Comparison of ENCODE assay signal across 19 cellular contexts in the genomic region with DNA sequence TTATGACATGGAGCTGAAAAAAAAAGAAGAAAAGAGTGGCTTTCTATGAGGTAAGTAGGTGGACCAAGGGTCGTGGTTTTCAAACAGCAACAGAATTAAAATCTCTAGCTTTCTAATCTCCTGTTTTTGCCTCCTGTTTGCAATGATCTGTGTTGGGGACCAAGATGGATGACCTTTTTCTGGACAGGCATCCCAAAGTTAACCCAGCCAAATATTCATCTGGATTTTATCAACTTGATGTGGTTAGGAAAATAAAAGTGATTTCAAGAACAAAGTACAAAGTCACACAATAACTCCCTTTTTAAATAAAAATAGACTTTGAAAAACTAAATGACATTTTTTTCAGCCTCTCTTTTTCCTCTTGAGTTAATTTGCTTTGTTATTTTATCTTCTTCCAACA.
A peak's percentile ranks its signal among the peaks of the same experiment; 100 is the strongest.
DNase-seq lines count a peak whose midpoint lies in the region; ATAC-seq and TF ChIP-seq lines count a peak whose summit lies in the region.
"Had no signal": no experiment of that assay in that cellular context is flagged by ENCODE, and none has a peak within 500 bp of the region (broad histone marks: within the 10 kb centered on the region; RNA-seq: fewer than 3 reads in every experiment).

No MANE protein-coding gene starts in this region.

- H3K9ac ChIP-seq in mammary epithelial cell (ENCODE audit: insufficient read depth, low read length) = peak overlapping the region; percentile 27

- TF ChIP-seq POLR2A in breast epithelium (IDR thresholded peaks at IDR 0.05) = no peak
- TF ChIP-seq POLR2A in right lobe of liver (IDR thresholded peaks at IDR 0.05) = no peak

- H3K4me2 ChIP-seq in mammary epithelial cell (ENCODE audit: insufficient read depth, low read depth, low read length) = peak overlapping the region; percentile 45

- no peak for DNase-seq in breast epithelium (ENCODE audit: low spot score in 2 of 2)
- DNase-seq in MCF 10A (ENCODE audit: unreplicated experiment) = no peak
- no peak for DNase-seq in mammary epithelial cell
- no peak for DNase-seq in right lobe of liver
- no peak for DNase-seq in activated T-cell treated with anti-CD3 and anti-CD28 coated beads for 4 hours
- DNase-seq in BE2C = no peak
- DNase-seq in islet precursor cell = no peak
- no peak for DNase-seq in activated CD4-positive, alpha-beta T cell treated with anti-CD3 and anti-CD28 coated beads, Interleukin-2, amount 10 ng/mL, durations not matched to agents 7 days and 5 days
- DNase-seq: 8988T; CD4-positive, alpha-beta T cell; DMS79; GOT3; NCI-H1105 treated with DMSO at 0.1 percent for 48 hours; NCI-H1694; NCI-H510A; NCI-H774 had no signal

- no peaks in the 10 kb centered on the region for H3K36me3 Mint-ChIP-seq in MCF 10A (ENCODE audit: insufficient read depth, unreplicated experiment)
- peaks cover 14% of the 10 kb centered on the region for H3K36me3 Mint-ChIP-seq in activated CD4-positive, alpha-beta T cell treated with anti-CD3 and anti-CD28 coated beads, Interleukin-2, amount 10 ng/mL, durations not matched to agents 7 days and 5 days (ENCODE audit: low read depth)

- WGBS in mammary epithelial cell (ENCODE audit: low coverage, missing lambda C conversion rate) = 88% methylated on average over 1 of the region's 1 CpG
- WGBS in right lobe of liver (ENCODE audit: insufficient coverage, low coverage, low lambda C conversion rate, missing lambda C conversion rate) = 61% methylated on average over 1 of the region's 1 CpG

- peaks cover 8% of the 10 kb centered on the region for H3K9me3 Mint-ChIP-seq in MCF 10A (ENCODE audit: unreplicated experiment)
- peaks cover 10% of the 10 kb centered on the region for H3K9me3 Mint-ChIP-seq in activated CD4-positive, alpha-beta T cell treated with anti-CD3 and anti-CD28 coated beads, Interleukin-2, amount 10 ng/mL, durations not matched to agents 7 days and 5 days
- H3K9me3 Mint-ChIP-seq: CD4-positive, alpha-beta T cell had no signal

- in situ Hi-C loops in mammary epithelial cell (cut with MboI; ENCODE audit: low sequenced_read_pairs in 2 of 2) = no loop called here

- dilution Hi-C loops in mammary epithelial cell (cut with HindIII; ENCODE audit: low sequenced_read_pairs) = no loop called here

- no peaks in the 10 kb centered on the region for H4K20me1 ChIP-seq in mammary epithelial cell (ENCODE audit: insufficient read depth, low read length)

- H3K79me2 ChIP-seq in mammary epithelial cell (ENCODE audit: insufficient read depth, low read length) = no peaks in the 10 kb centered on the region

- TF ChIP-seq CTCF in breast epithelium (IDR thresholded peaks at IDR 0.05) = no peak
- TF ChIP-seq CTCF in MCF 10A (IDR thresholded peaks at IDR 0.05; ENCODE audit: unreplicated experiment) = no peak
- no peak for TF ChIP-seq CTCF in mammary epithelial cell (conservative IDR thresholded peaks at IDR 0.05 in 1 of 2, IDR thresholded peaks at IDR 0.05 in 1 of 2; ENCODE audit: extremely low read depth in 1 of 2, insufficient read depth in 1 of 2, low read depth in 1 of 2, low read length in 2 of 2)
- TF ChIP-seq CTCF in right lobe of liver (IDR thresholded peaks at IDR 0.05) = no peak
- TF ChIP-seq CTCF in BE2C (IDR thresholded peaks at IDR 0.05; ENCODE audit: low read depth, low read length) = no peak

- peak overlapping the region; percentile 27 to 45 for H3K27ac ChIP-seq in breast epithelium
- peak overlapping the region; percentile 68 for H3K27ac ChIP-seq in mammary epithelial cell (ENCODE audit: insufficient read depth, low read depth, low read length)
- peak overlapping the region in 2 of 3 donors; percentile 14 to 78 for H3K27ac ChIP-seq in right lobe of liver
- H3K27ac ChIP-seq: SJSA1 had no signal

- H3K27me3 Mint-ChIP-seq in MCF 10A (ENCODE audit: insufficient read depth, unreplicated experiment) = no peaks in the 10 kb centered on the region
- peaks cover 1% of the 10 kb centered on the region for H3K27me3 Mint-ChIP-seq in activated CD4-positive, alpha-beta T cell treated with anti-CD3 and anti-CD28 coated beads, Interleukin-2, amount 10 ng/mL, durations not matched to agents 7 days and 5 days
- H3K27me3 Mint-ChIP-seq: CD4-positive, alpha-beta T cell had no signal

- H3K27me3 ChIP-seq in breast epithelium (no peaks in the 10 kb centered on the region), mammary epithelial cell (ENCODE audit: insufficient read depth, low read length) (no peaks in the 10 kb centered on the region), right lobe of liver (no peaks in the 10 kb centered on the region), BE2C (peaks cover 10% of the 10 kb centered on the region)
- H3K27me3 ChIP-seq: SJSA1 had no signal

- H2AFZ ChIP-seq in mammary epithelial cell (ENCODE audit: low read depth, low read length) = no peak overlapping the region

- H3K9me3 ChIP-seq in breast epithelium (no peaks in the 10 kb centered on the region), mammary epithelial cell (replicated peaks; ENCODE audit: insufficient read depth, low read length) (no peaks in the 10 kb centered on the region), right lobe of liver (no peaks in the 10 kb centered on the region), BE2C (no peaks in the 10 kb centered on the region; the same call in 1 of the 2 replicates)
- H3K9me3 ChIP-seq: SJSA1 had no signal

- intact Hi-C loops in breast epithelium (cut with DNase I; ENCODE audit: low total_unique reads) = no loop called here
- intact Hi-C loops in MCF 10A (cut with micrococcal nuclease) = no loop called here
- intact Hi-C loops in mammary epithelial cell (cut with micrococcal nuclease) = no loop called here
- intact Hi-C loops in right lobe of liver (cut with DNase I) = no loop called here

- no peak overlapping the region for H3K4me3 Mint-ChIP-seq in MCF 10A (ENCODE audit: unreplicated experiment)
- no peak overlapping the region for H3K4me3 Mint-ChIP-seq in activated CD4-positive, alpha-beta T cell treated with anti-CD3 and anti-CD28 coated beads, Interleukin-2, amount 10 ng/mL, durations not matched to agents 7 days and 5 days
- H3K4me3 Mint-ChIP-seq: CD4-positive, alpha-beta T cell had no signal

- no peak overlapping the region for H3K4me3 ChIP-seq in breast epithelium
- H3K4me3 ChIP-seq in mammary epithelial cell (replicated peaks in 1 of 3; ENCODE audit: insufficient read depth in 1 of 3, low read depth in 2 of 3, low read length in 3 of 3) = no peak overlapping the region
- no peak overlapping the region for H3K4me3 ChIP-seq in right lobe of liver
- H3K4me3 ChIP-seq in BE2C (ENCODE audit: low read depth, low read length) = no peak overlapping the region
- H3K4me3 ChIP-seq: K562, SJSA1 had no signal

- BruUV-seq in MCF 10A (replicated peaks; lab: Mats Ljungman, UMichigan) = no TSS peak
- TSS peak; percentile 72 for BruUV-seq in mammary epithelial cell (replicated peaks; lab: Mats Ljungman, UMichigan)

- peaks cover 15% of the 10 kb centered on the region for H3K4me1 Mint-ChIP-seq in MCF 10A (ENCODE audit: insufficient read depth, unreplicated experiment)
- H3K4me1 Mint-ChIP-seq in activated CD4-positive, alpha-beta T cell treated with anti-CD3 and anti-CD28 coated beads, Interleukin-2, amount 10 ng/mL, durations not matched to agents 7 days and 5 days = peaks cover 27% of the 10 kb centered on the region

- H3K4me1 ChIP-seq in breast epithelium (no peaks in the 10 kb centered on the region), mammary epithelial cell (ENCODE audit: insufficient read depth, low read length) (peaks cover 30% of the 10 kb centered on the region), right lobe of liver (peaks cover 0 to 44% (median 6%) of the 10 kb centered on the region in 4 donors), BE2C (no peaks in the 10 kb centered on the region)
- H3K4me1 ChIP-seq: SJSA1 had no signal

- H3K36me3 ChIP-seq in breast epithelium (no peaks in the 10 kb centered on the region), mammary epithelial cell (ENCODE audit: insufficient read depth, low read length) (no peaks in the 10 kb centered on the region), right lobe of liver (no peaks in the 10 kb centered on the region), BE2C (no peaks in the 10 kb centered on the region)
- H3K36me3 ChIP-seq: SJSA1 had no signal

- POLR2A ChIA-PET in MCF 10A (lab: Yijun Ruan, JAX) = interaction anchor here (0.6 kb wide), 1 partner anchor 55 kb away, joined by 4 read pairs; no protein-coding TSS in a partner anchor
- POLR2A ChIA-PET in activated CD4-positive, alpha-beta T cell treated with anti-CD3 and anti-CD28 coated beads, Interleukin-2, amount 10 ng/mL, durations not matched to agents 7 days and 5 days (lab: Charles Lee) = no interaction called here

- no peak overlapping the region for H3K27ac Mint-ChIP-seq in MCF 10A (ENCODE audit: low read depth, unreplicated experiment)
- H3K27ac Mint-ChIP-seq in activated CD4-positive, alpha-beta T cell treated with anti-CD3 and anti-CD28 coated beads, Interleukin-2, amount 10 ng/mL, durations not matched to agents 7 days and 5 days = no peak overlapping the region
- H3K27ac Mint-ChIP-seq: CD4-positive, alpha-beta T cell had no signal

- ATAC-seq in right lobe of liver = no peak
- ATAC-seq: K562, Panc1 had no signal

- CTCF ChIA-PET in MCF 10A (lab: Yijun Ruan, JAX) (interaction anchor here (0.6 to 1.7 kb wide), 4 partner anchors 16 to 313 kb away, joined by 3 read pairs; no protein-coding TSS in a partner anchor), mammary epithelial cell (lab: Charles Lee; ENCODE audit: low non-redundant PET) (no interaction called here)
- CTCF ChIA-PET in activated CD4-positive, alpha-beta T cell treated with anti-CD3 and anti-CD28 coated beads, Interleukin-2, amount 10 ng/mL, durations not matched to agents 7 days and 5 days (lab: Charles Lee) = interaction anchor here (0.8 to 1.4 kb wide), 3 partner anchors 10 to 424 kb away, joined by 3 to 4 read pairs (median 3); no protein-coding TSS in a partner anchor
